17 cellular contexts compared by ENCODE assay signal in genomic region chr19:39324242-39324842, GRCh38. TPM values are rescaled to one million over a fixed set of nuclear protein-coding genes. Genes with fewer than 3 reads are reported as not detected.
A peak's percentile ranks its signal among the peaks of the same experiment; 100 is the strongest.
DNase-seq lines count a peak whose midpoint lies in the region; ATAC-seq and TF ChIP-seq lines count a peak whose summit lies in the region.
"Had no signal": no experiment of that assay in that cellular context is flagged by ENCODE, and none has a peak within 500 bp of the region (broad histone marks: within the 10 kb centered on the region; RNA-seq: fewer than 3 reads in every experiment).

No MANE protein-coding gene starts in this region.

- no peaks in the 10 kb centered on the region for H3K9me1 ChIP-seq in IMR-90 (ENCODE audit: insufficient read depth, low read length)

- H3K27me3 Mint-ChIP-seq in activated naive CD8-positive, alpha-beta T cell treated with anti-CD3 and anti-CD28 coated beads, Interleukin-2, amount 10 ng/mL, durations not matched to agents 7 days and 5 days: peaks cover 3% of the 10 kb centered on the region
- H3K27me3 Mint-ChIP-seq in activated naive CD8-positive, alpha-beta T cell treated with anti-CD3 and anti-CD28 coated beads, Interleukin-2, amount 50 U/mL, for 24 hours: no peaks in the 10 kb centered on the region
- peaks cover 10 to 13% (median 12%) of the 10 kb centered on the region in 3 donors for H3K27me3 Mint-ChIP-seq in immature natural killer cell (ENCODE audit: low read depth in 3 of 3)

- H3K4ac ChIP-seq in IMR-90 (ENCODE audit: low read depth, low read length): no peak overlapping the region

- no peaks in the 10 kb centered on the region for H3K9me3 Mint-ChIP-seq in activated naive CD8-positive, alpha-beta T cell treated with anti-CD3 and anti-CD28 coated beads, Interleukin-2, amount 10 ng/mL, durations not matched to agents 7 days and 5 days
- no peaks in the 10 kb centered on the region for H3K9me3 Mint-ChIP-seq in activated naive CD8-positive, alpha-beta T cell treated with anti-CD3 and anti-CD28 coated beads, Interleukin-2, amount 50 U/mL, for 24 hours
- no peaks in the 10 kb centered on the region for H3K9me3 Mint-ChIP-seq in immature natural killer cell
- H3K9me3 Mint-ChIP-seq: HFFc6 had no signal

- H2BK15ac ChIP-seq in IMR-90 (ENCODE audit: low read depth, low read length): no peak overlapping the region

- BruUV-seq in IMR-90 (replicated peaks; lab: Mats Ljungman, UMichigan): no TSS peak

- no peak overlapping the region for H2BK5ac ChIP-seq in IMR-90 (ENCODE audit: low read depth, low read length, poor library complexity, severe bottlenecking)

- H3K36me3 Mint-ChIP-seq in activated naive CD8-positive, alpha-beta T cell treated with anti-CD3 and anti-CD28 coated beads, Interleukin-2, amount 10 ng/mL, durations not matched to agents 7 days and 5 days: peaks cover 17% of the 10 kb centered on the region
- H3K36me3 Mint-ChIP-seq in activated naive CD8-positive, alpha-beta T cell treated with anti-CD3 and anti-CD28 coated beads, Interleukin-2, amount 50 U/mL, for 24 hours (ENCODE audit: low read depth): peaks cover 3% of the 10 kb centered on the region
- peaks cover 3 to 12% (median 9%) of the 10 kb centered on the region in 3 donors for H3K36me3 Mint-ChIP-seq in immature natural killer cell

- no peak for TF ChIP-seq POLR2A in IMR-90 (IDR thresholded peaks at IDR 0.05; ENCODE audit: low read depth, low read length)
- TF ChIP-seq POLR2A in ovary (IDR thresholded peaks at IDR 0.05): no peak

- H2AK9ac ChIP-seq in IMR-90 (replicated peaks; ENCODE audit: low read depth, low read length, poor library complexity): no peak overlapping the region

- H3K14ac ChIP-seq in IMR-90 (replicated peaks; ENCODE audit: low read depth, low read length): no peak overlapping the region

- no peak for TF ChIP-seq RAD21 in IMR-90 (IDR thresholded peaks at IDR 0.05; ENCODE audit: low read length)

- no peak overlapping the region for H3K56ac ChIP-seq in IMR-90 (ENCODE audit: extremely low read depth, insufficient read depth, low read length)

- H3K4me2 ChIP-seq in IMR-90 (ENCODE audit: low read depth, low read length): no peak overlapping the region
- H3K4me2 ChIP-seq: PC-9 had no signal

- H3K4me1 ChIP-seq in IMR-90 (ENCODE audit: control insufficient read depth, insufficient read depth, low read length) (peaks cover 2% of the 10 kb centered on the region; the same call in 1 of the 2 replicates), ovary (ENCODE audit: insufficient read depth) (peaks cover 6% of the 10 kb centered on the region)

- no CpG with 5 or more reads among the region's 5 CpGs for WGBS in IMR-90 (ENCODE audit: extremely low coverage in 2 of 2, insufficient read length in 1 of 2), 2 experiments
- WGBS in ovary, 3 donors: 69 to 81% (median 77%) methylated on average over 5 of the region's 5 CpGs

- no peaks in the 10 kb centered on the region; the same call in 1 of the 2 replicates for H4K20me1 ChIP-seq in IMR-90 (ENCODE audit: insufficient read depth, low read length)

- POLR2A ChIA-PET in activated naive CD8-positive, alpha-beta T cell treated with anti-CD3 and anti-CD28 coated beads, Interleukin-2, amount 10 ng/mL, durations not matched to agents 7 days and 5 days (lab: Charles Lee): no interaction called here
- POLR2A ChIA-PET in IMR-90 (lab: Charles Lee; ENCODE audit: unreplicated experiment): no interaction called here

- H4K8ac ChIP-seq in IMR-90 (ENCODE audit: low read depth in 2 of 2, low read length in 2 of 2): no peak overlapping the region

- no peak overlapping the region for H3K4me3 Mint-ChIP-seq in activated naive CD8-positive, alpha-beta T cell treated with anti-CD3 and anti-CD28 coated beads, Interleukin-2, amount 10 ng/mL, durations not matched to agents 7 days and 5 days
- no peak overlapping the region for H3K4me3 Mint-ChIP-seq in activated naive CD8-positive, alpha-beta T cell treated with anti-CD3 and anti-CD28 coated beads, Interleukin-2, amount 50 U/mL, for 24 hours
- H3K4me3 Mint-ChIP-seq in immature natural killer cell: no peak overlapping the region
- H3K4me3 Mint-ChIP-seq: HFFc6 had no signal

- H3K9me3 ChIP-seq in IMR-90 (ENCODE audit: control insufficient read depth, insufficient read depth, low read length): no peaks in the 10 kb centered on the region
- H3K9me3 ChIP-seq in ovary: no peaks in the 10 kb centered on the region

- H3K27me3 ChIP-seq in IMR-90 (ENCODE audit: control insufficient read depth, insufficient read depth, low read length) (peaks cover 26% of the 10 kb centered on the region), ovary (no peaks in the 10 kb centered on the region)

- peaks cover 29% of the 10 kb centered on the region for H3K4me1 Mint-ChIP-seq in activated naive CD8-positive, alpha-beta T cell treated with anti-CD3 and anti-CD28 coated beads, Interleukin-2, amount 10 ng/mL, durations not matched to agents 7 days and 5 days
- H3K4me1 Mint-ChIP-seq in activated naive CD8-positive, alpha-beta T cell treated with anti-CD3 and anti-CD28 coated beads, Interleukin-2, amount 50 U/mL, for 24 hours: peaks cover 28% of the 10 kb centered on the region
- peaks cover 40 to 53% of the 10 kb centered on the region in 2 donors for H3K4me1 Mint-ChIP-seq in immature natural killer cell

- TF ChIP-seq CTCF in IMR-90 (conservative IDR thresholded peaks at IDR 0.05; ENCODE audit: low read depth, low read length): no peak
- TF ChIP-seq CTCF in ovary (IDR thresholded peaks at IDR 0.05): no peak

- no peak overlapping the region for H2BK120ac ChIP-seq in IMR-90 (ENCODE audit: low read depth, low read length)

- H3K23ac ChIP-seq in IMR-90 (ENCODE audit: low read depth, low read length): no peak overlapping the region

- ATAC-seq in activated naive CD8-positive, alpha-beta T cell treated with anti-CD3 and anti-CD28 coated beads, Interleukin-2, amount 10 ng/mL, durations not matched to agents 7 days and 5 days (ENCODE audit: low read depth): no peak
- no peak for ATAC-seq in activated naive CD8-positive, alpha-beta T cell treated with anti-CD3 and anti-CD28 coated beads, Interleukin-2, amount 50 U/mL, for 24 hours
- no peak for ATAC-seq in IMR-90 (ENCODE audit: low read depth)

- H2AFZ ChIP-seq in IMR-90 (replicated peaks; ENCODE audit: low read length, poor library complexity): no peak overlapping the region
- H2AFZ ChIP-seq: PC-9 had no signal

- CTCF ChIA-PET in IMR-90 (lab: Yijun Ruan, JAX): no interaction called here

- intact Hi-C loops in IMR-90 (cut with micrococcal nuclease) (no loop called here), ovary (cut with DNase I) (loop anchor here in 3 of 4 donors (1.0 to 10.0 kb wide), 3 partner anchors 198 to 370 kb away; no protein-coding TSS in a partner anchor)

- H3K79me1 ChIP-seq in IMR-90 (ENCODE audit: low read depth in 1 of 2, low read length in 2 of 2): no peaks in the 10 kb centered on the region

- no peak overlapping the region for H3K27ac Mint-ChIP-seq in activated naive CD8-positive, alpha-beta T cell treated with anti-CD3 and anti-CD28 coated beads, Interleukin-2, amount 10 ng/mL, durations not matched to agents 7 days and 5 days
- no peak overlapping the region for H3K27ac Mint-ChIP-seq in activated naive CD8-positive, alpha-beta T cell treated with anti-CD3 and anti-CD28 coated beads, Interleukin-2, amount 50 U/mL, for 24 hours
- peak overlapping the region in 4 of 6 donors; percentile 1 to 85 (median 27) for H3K27ac Mint-ChIP-seq in immature natural killer cell
- H3K27ac Mint-ChIP-seq: HFFc6 had no signal

- no peak overlapping the region for H3K9ac ChIP-seq in IMR-90 (ENCODE audit: low read depth, low read length)

- H3K36me3 ChIP-seq in IMR-90 (ENCODE audit: control insufficient read depth, insufficient read depth, low read length): no peaks in the 10 kb centered on the region
- H3K36me3 ChIP-seq in ovary: no peaks in the 10 kb centered on the region

- H4K5ac ChIP-seq in IMR-90 (ENCODE audit: low read depth, low read length): no peak overlapping the region

- in situ Hi-C loops in IMR-90 (cut with MboI; ENCODE audit: low sequenced_read_pairs): loop anchor here (10.0 kb wide), 1 partner anchor 370 kb away; no protein-coding TSS in a partner anchor

- no peak overlapping the region for H3K27ac ChIP-seq in IMR-90 (ENCODE audit: insufficient read depth, low read length)
- H3K27ac ChIP-seq in ovary: no peak overlapping the region
- H3K27ac ChIP-seq: C4-2B, PC-9 had no signal

- H2BK20ac ChIP-seq in IMR-90 (ENCODE audit: low read depth, low read length): no peak overlapping the region

- dilution Hi-C loops in IMR-90 (cut with HindIII; ENCODE audit: low sequenced_read_pairs, unreplicated experiment): no loop called here

- H2AK5ac ChIP-seq in IMR-90 (ENCODE audit: low read depth, low read length): no peak overlapping the region

- no peak overlapping the region for H3K18ac ChIP-seq in IMR-90 (ENCODE audit: low read depth, low read length)

- H4K91ac ChIP-seq in IMR-90 (ENCODE audit: insufficient read depth, low read depth, low read length): no peak overlapping the region

- DNase-seq in activated naive CD8-positive, alpha-beta T cell treated with anti-CD3 and anti-CD28 coated beads, Interleukin-2, amount 10 ng/mL, durations not matched to agents 7 days and 5 days: peak; percentile 7
- no peak for DNase-seq in activated naive CD8-positive, alpha-beta T cell treated with anti-CD3 and anti-CD28 coated beads, Interleukin-2, amount 50 U/mL, for 24 hours
- DNase-seq in IMR-90 (no peak), immature natural killer cell (no peak), ovary (no peak), pons (ENCODE audit: low spot score) (no peak), D341Med (ENCODE audit: low spot score) (no peak)
- DNase-seq: ACHN, COR-L47, HFFc6, KG1, NCI-H1048, NCI-H1436, NCI-H1930, NCI-H526, PC-9 had no signal

- no peak for TF ChIP-seq EP300 in ovary (IDR thresholded peaks at IDR 0.05)

- no peak overlapping the region for H3K4me3 ChIP-seq in IMR-90 (ENCODE audit: insufficient read depth, low read depth, low read length)
- no peak overlapping the region for H3K4me3 ChIP-seq in ovary
- H3K4me3 ChIP-seq: PC-9 had no signal

RNA-seq across cellular contexts. Expression of gene LRFN1, which starts 3.7 kb away (rescaled TPM):
- 1 to 10 TPM; 9.2 to 9.4 TPM for total RNA-seq in activated naive CD8-positive, alpha-beta T cell treated with anti-CD3 and anti-CD28 coated beads, Interleukin-2, amount 10 ng/mL, durations not matched to agents 7 days and 5 days
- total RNA-seq in IMR-90 (2012; rRNA removed) (under 0.01 TPM in 2 replicates), ovary (1 to 10 TPM in 4 of 7 donors, under 1 TPM in 3; 0.12 to 2.2 (median 1.2) TPM)
- polyA plus RNA-seq in IMR-90 (2012; rRNA removed) (0.47 and 0.48 TPM in 2 replicates), immature natural killer cell (10 to 100 TPM in 1 of 3 donors, 1 to 10 TPM in 2; 4.8 to 16.0 (median 5.4) TPM), ovary (1 to 10 TPM in 1 of 2 donors, under 1 TPM in 1; 0.40 to 1.2 TPM)
- 0.32 and 1.2 TPM in 2 replicates for polyA plus RNA-seq in IMR-90 (2012; cell fraction: cytosol; rRNA removed)
- polyA plus RNA-seq in IMR-90 (2012; cell fraction: nucleus; rRNA removed; ENCODE audit: low replicate concordance): 0.32 and 0.70 TPM in 2 replicates

RNA-seq across cellular contexts. Expression of gene GMFG, which starts 11.5 kb away (rescaled TPM):
- 100 to 1,000 TPM; 428 to 433 TPM for total RNA-seq in activated naive CD8-positive, alpha-beta T cell treated with anti-CD3 and anti-CD28 coated beads, Interleukin-2, amount 10 ng/mL, durations not matched to agents 7 days and 5 days
- total RNA-seq in IMR-90 (2012; rRNA removed) (0.28 TPM in 1 of 2 replicates, not detected in the other), ovary (10 to 100 TPM in 3 of 7 donors, 1 to 10 TPM in 4; 5.6 to 21.9 (median 9.9) TPM)
- polyA plus RNA-seq in IMR-90 (2012; rRNA removed) (0.33 and 0.55 TPM in 2 replicates), immature natural killer cell (1,000 to 10,000 TPM in 2 of 3 donors, 100 to 1,000 TPM in 1; 990 to 1,609 (median 1,254) TPM), ovary (10 to 100 TPM; 20.5 to 39.7 TPM)
- 0.48 TPM in 1 of 2 replicates, not detected in the other for polyA plus RNA-seq in IMR-90 (2012; cell fraction: cytosol; rRNA removed)
- 0.10 TPM in 1 of 2 replicates, not detected in the other for polyA plus RNA-seq in IMR-90 (2012; cell fraction: nucleus; rRNA removed; ENCODE audit: low replicate concordance)
- total RNA-seq: PC-9 had no signal

RNA-seq across cellular contexts. Expression of gene SAMD4B, which starts 17.9 kb away (rescaled TPM):
- 10 to 100 TPM; 47.8 to 51.3 TPM for total RNA-seq in activated naive CD8-positive, alpha-beta T cell treated with anti-CD3 and anti-CD28 coated beads, Interleukin-2, amount 10 ng/mL, durations not matched to agents 7 days and 5 days
- total RNA-seq in IMR-90 (2012; rRNA removed) (18.3 and 19.2 TPM in 2 replicates), ovary (100 to 1,000 TPM in 5 of 7 donors, 10 to 100 TPM in 2; 59.0 to 139 (median 110) TPM)
- polyA plus RNA-seq in IMR-90 (2012; rRNA removed) (97.2 and 119 TPM in 2 replicates), immature natural killer cell (10 to 100 TPM in 1 of 3 donors, 1 to 10 TPM in 2; 2.9 to 17.8 (median 3.9) TPM), ovary (100 to 1,000 TPM in 1 of 2 donors, 10 to 100 TPM in 1; 64.4 to 119 TPM)
- polyA plus RNA-seq in IMR-90 (2012; cell fraction: cytosol; rRNA removed): 55.1 and 108 TPM in 2 replicates
- 123 and 257 TPM in 2 replicates for polyA plus RNA-seq in IMR-90 (2012; cell fraction: nucleus; rRNA removed; ENCODE audit: low replicate concordance)

RNA-seq across cellular contexts. Expression of gene IFNL1, which starts 28.1 kb away (rescaled TPM):
- total RNA-seq in activated naive CD8-positive, alpha-beta T cell treated with anti-CD3 and anti-CD28 coated beads, Interleukin-2, amount 10 ng/mL, durations not matched to agents 7 days and 5 days: not detected
- total RNA-seq in IMR-90 (2012; rRNA removed) (not detected in 2 replicates), ovary (not detected)
- polyA plus RNA-seq in IMR-90 (2012; rRNA removed) (not detected in 2 replicates), immature natural killer cell (1 to 10 TPM; 2.2 to 4.8 (median 2.3) TPM), ovary (not detected)
- not detected in 2 replicates for polyA plus RNA-seq in IMR-90 (2012; cell fraction: cytosol; rRNA removed)
- not detected in 2 replicates for polyA plus RNA-seq in IMR-90 (2012; cell fraction: nucleus; rRNA removed; ENCODE audit: low replicate concordance)
- total RNA-seq: HFFc6, PC-9 had no signal

RNA-seq across cellular contexts. Expression of gene IFNL2, which starts 56.1 kb away (rescaled TPM):
- total RNA-seq in activated naive CD8-positive, alpha-beta T cell treated with anti-CD3 and anti-CD28 coated beads, Interleukin-2, amount 10 ng/mL, durations not matched to agents 7 days and 5 days: not detected
- not detected in 2 replicates for total RNA-seq in IMR-90 (2012; rRNA removed)
- polyA plus RNA-seq in IMR-90 (2012; rRNA removed): not detected in 2 replicates
- polyA plus RNA-seq in IMR-90 (2012; cell fraction: cytosol; rRNA removed): not detected in 2 replicates
- not detected in 2 replicates for polyA plus RNA-seq in IMR-90 (2012; cell fraction: nucleus; rRNA removed; ENCODE audit: low replicate concordance)
- not detected for polyA plus RNA-seq in immature natural killer cell
- total RNA-seq in ovary: not detected
- polyA plus RNA-seq in ovary: not detected
- total RNA-seq: HFFc6, PC-9 had no signal

Comparison
In these comparisons a context has a peak if more than half of its experiments do, and no peak if none do; other contexts are left out.
1. H3K27ac Mint-ChIP-seq: peak in immature natural killer cell (4 of 6); none in activated naive CD8-positive, alpha-beta T cell treated with anti-CD3 and anti-CD28 coated beads, Interleukin-2, amount 10 ng/mL, durations not matched to agents 7 days and 5 days (single experiment) and activated naive CD8-positive, alpha-beta T cell treated with anti-CD3 and anti-CD28 coated beads, Interleukin-2, amount 50 U/mL, for 24 hours (single experiment).
2. RNA of gene GMFG, which starts 11.5 kb away (total RNA-seq): 428 to 433 TPM in activated naive CD8-positive, alpha-beta T cell treated with anti-CD3 and anti-CD28 coated beads, Interleukin-2, amount 10 ng/mL, durations not matched to agents 7 days and 5 days; 5.6 to 21.9 TPM in ovary and 0.28 TPM in IMR-90; every median in the first group is over 10 times any median in the second.